12 cellular contexts compared by ENCODE assay signal in genomic region chr1:147292635-147293251, GRCh38. TPM values are rescaled to one million over a fixed set of nuclear protein-coding genes. Genes with fewer than 3 reads are reported as not detected.
DNase-seq lines count a peak whose midpoint lies in the region; ATAC-seq and TF ChIP-seq lines count a peak whose summit lies in the region.
"Had no signal": no experiment of that assay in that cellular context is flagged by ENCODE, and none has a peak within 500 bp of the region (broad histone marks: within the 10 kb centered on the region; RNA-seq: fewer than 3 reads in every experiment).

No MANE protein-coding gene starts in this region.

- no peaks in the 10 kb centered on the region for H3K27me3 ChIP-seq in left lung

- intact Hi-C loops in left lung (cut with DNase I), result no loop called here

- no peak overlapping the region for H3K4me3 ChIP-seq in left lung

- peaks cover 0 to 98% of the 10 kb centered on the region in 2 donors for H3K36me3 ChIP-seq in left lung

- TF ChIP-seq CTCF in left lung (IDR thresholded peaks at IDR 0.05) (no peak), GM20000 (IDR thresholded peaks at IDR 0.05; ENCODE audit: extremely low read depth, missing control alignments) (no peak)

- ATAC-seq in left lung (peak; percentile 62), HG03045 (IDR thresholded peaks at IDR 0.05; ENCODE audit: unreplicated experiment) (no peak)
- ATAC-seq: left lobe of liver, sciatic nerve had no signal

- H3K27ac ChIP-seq in left lung, result peak overlapping the region in 1 of 2 donors; percentile 3

- H3K9me3 ChIP-seq in left lung, result no peaks in the 10 kb centered on the region

- peak; percentile 73 for DNase-seq in AG20443 (ENCODE audit: low spot score)
- peak; percentile 31 for DNase-seq in H4 (ENCODE audit: low spot score)
- DNase-seq in astrocyte of the hippocampus (ENCODE audit: low read depth, low spot score), result peak; percentile 86
- DNase-seq in left lung, result no peak
- no peak for DNase-seq in NCI-H526 (lab: John Stamatoyannopoulos, UW)
- no peak for DNase-seq in GM20000 (ENCODE audit: low spot score)
- no peak for DNase-seq in 8988T
- DNase-seq: activated CD4-positive, alpha-beta T cell treated with anti-CD3 and anti-CD28 coated beads for 4 hours; NCI-H1105 had no signal

- no peaks in the 10 kb centered on the region for H3K4me1 ChIP-seq in left lung

RNA-seq across cellular contexts. Expression of gene CHD1L, which starts 50.3 kb away (rescaled TPM):
- 29.2 and 34.0 TPM in 2 replicates for total RNA-seq in H4 (2014; rRNA removed; shearing (Covaris generic))
- 10 to 100 TPM; 36.2 to 40.3 TPM for total RNA-seq in left lung

Comparison
In these comparisons a context has a peak if more than half of its experiments do, and no peak if none do; other contexts are left out.
1. DNase-seq: peak in AG20443 (single experiment), H4 (single experiment) and astrocyte of the hippocampus (single experiment); none in left lung (0 of 2), NCI-H526 (0 of 2), GM20000 (single experiment) and 8988T (single experiment).